Comparison of ENCODE assay signal across 8 cellular contexts in the genomic region with DNA sequence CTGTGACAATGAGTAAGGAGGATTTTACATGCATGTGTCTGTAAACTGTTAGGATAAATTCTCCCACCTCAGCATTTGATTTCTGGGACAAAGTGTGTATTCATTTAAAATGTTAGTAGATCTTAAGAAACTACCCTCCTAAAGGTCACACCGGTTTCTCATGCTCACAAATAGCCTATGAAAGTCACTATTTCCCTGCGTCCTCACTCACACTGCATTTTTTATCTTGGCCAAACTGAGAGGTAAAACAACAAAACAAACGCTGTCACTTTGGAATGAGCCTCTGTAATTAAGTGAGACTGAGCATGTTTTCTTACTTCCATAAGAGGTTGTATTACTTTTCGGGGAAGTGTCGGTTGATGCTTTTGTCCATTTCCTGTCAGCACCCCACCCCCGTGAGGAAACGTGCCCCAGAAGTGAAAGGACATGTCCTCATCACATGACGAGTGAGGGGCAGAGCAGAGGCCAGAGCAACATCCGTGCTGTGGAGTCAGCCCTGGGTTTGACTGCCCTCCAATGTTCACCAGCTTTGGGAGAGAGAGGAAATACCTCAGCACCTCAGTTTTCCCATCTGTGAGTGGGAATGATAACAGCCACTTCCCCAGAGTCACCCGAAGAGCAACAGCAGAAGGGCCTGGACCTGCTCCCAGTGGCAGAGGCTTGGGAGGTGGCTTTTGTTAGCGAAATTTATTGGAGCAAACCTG. TPM values are rescaled to one million over a fixed set of nuclear protein-coding genes. Genes with fewer than 3 reads are reported as not detected.
DNase-seq lines count a peak whose midpoint lies in the region; ATAC-seq and TF ChIP-seq lines count a peak whose summit lies in the region.

No MANE protein-coding gene starts in this region.

- H3K27ac Mint-ChIP-seq in activated T-helper 17 cell treated with anti-CD3 and anti-CD28 coated beads, Interleukin-2, amount 50 U/mL, for 72 hours = peak overlapping the region; percentile 98
- no peak overlapping the region for H3K27ac Mint-ChIP-seq in neural progenitor cell

- peaks cover 76% of the 10 kb centered on the region for H3K36me3 Mint-ChIP-seq in activated T-helper 17 cell treated with anti-CD3 and anti-CD28 coated beads, Interleukin-2, amount 50 U/mL, for 72 hours (ENCODE audit: low read depth)
- peaks cover 10% of the 10 kb centered on the region for H3K36me3 Mint-ChIP-seq in neural progenitor cell

- no peaks in the 10 kb centered on the region for H3K9me2 ChIP-seq in Karpas-422 (replicated peaks; ENCODE audit: insufficient read depth, low read length)

- H3K4me3 Mint-ChIP-seq in activated T-helper 17 cell treated with anti-CD3 and anti-CD28 coated beads, Interleukin-2, amount 50 U/mL, for 72 hours = peak overlapping the region; percentile 99
- H3K4me3 Mint-ChIP-seq in neural progenitor cell = no peak overlapping the region

- H3K4me3 ChIP-seq in Karpas-422 (ENCODE audit: low read length) (peak overlapping the region; percentile 46), right atrium auricular region (peak overlapping the region in 1 of 2 donors; percentile 5), neural progenitor cell (no peak overlapping the region)

- H3K9me3 ChIP-seq in Karpas-422 (ENCODE audit: low read length) (no peaks in the 10 kb centered on the region), right atrium auricular region (no peaks in the 10 kb centered on the region), neural progenitor cell (ENCODE audit: low read depth) (no peaks in the 10 kb centered on the region)

- peaks cover 48% of the 10 kb centered on the region for H3K4me1 Mint-ChIP-seq in activated T-helper 17 cell treated with anti-CD3 and anti-CD28 coated beads, Interleukin-2, amount 50 U/mL, for 72 hours
- peaks cover 63% of the 10 kb centered on the region for H3K4me1 Mint-ChIP-seq in neural progenitor cell

- H2AFZ ChIP-seq in Karpas-422 (ENCODE audit: low read length) (no peak overlapping the region), neural progenitor cell (replicated peaks) (no peak overlapping the region)

- no peaks in the 10 kb centered on the region for H3K36me3 ChIP-seq in Karpas-422 (ENCODE audit: insufficient read depth, low read length)
- H3K36me3 ChIP-seq in right atrium auricular region = no peaks in the 10 kb centered on the region
- H3K36me3 ChIP-seq in neural progenitor cell = no peaks in the 10 kb centered on the region

- no peaks in the 10 kb centered on the region for H3K9me3 Mint-ChIP-seq in activated T-helper 17 cell treated with anti-CD3 and anti-CD28 coated beads, Interleukin-2, amount 50 U/mL, for 72 hours
- no peaks in the 10 kb centered on the region for H3K9me3 Mint-ChIP-seq in neural progenitor cell

- H3K79me2 ChIP-seq in Karpas-422 (ENCODE audit: low read length) = peaks cover 68% of the 10 kb centered on the region
- H3K79me2 ChIP-seq in neural progenitor cell (ENCODE audit: low read depth) = no peaks in the 10 kb centered on the region

- H3K27me3 ChIP-seq in Karpas-422 (ENCODE audit: low read length) (no peaks in the 10 kb centered on the region), right atrium auricular region (no peaks in the 10 kb centered on the region), neural progenitor cell (peaks cover 19% of the 10 kb centered on the region)

- H4K20me1 ChIP-seq in Karpas-422 (ENCODE audit: insufficient read depth, low read depth, low read length) (no peaks in the 10 kb centered on the region), neural progenitor cell (ENCODE audit: low read depth) (no peaks in the 10 kb centered on the region)

- H3K27me3 Mint-ChIP-seq in activated T-helper 17 cell treated with anti-CD3 and anti-CD28 coated beads, Interleukin-2, amount 50 U/mL, for 72 hours = no peaks in the 10 kb centered on the region
- H3K27me3 Mint-ChIP-seq in neural progenitor cell (ENCODE audit: insufficient read depth, low read depth) = peaks cover 6% of the 10 kb centered on the region

- DNase-seq in GM03348 (ENCODE audit: low spot score) (peak; percentile 41), Karpas-422 (peak; percentile 77), right atrium auricular region (ENCODE audit: low spot score) (peak; percentile 92), neural progenitor cell (ENCODE audit: low spot score) (no peak), SW 1271 (lab: John Stamatoyannopoulos, UW) (no peak)
- peak; percentile 60 to 61 for DNase-seq in stimulated activated CD4-positive, alpha-beta T cell treated with anti-CD3 and anti-CD28 coated beads, Interleukin-2, amount 100 ng/mL, for 24 hours

- peaks cover 20% of the 10 kb centered on the region for H3F3A ChIP-seq in neural progenitor cell (ENCODE audit: low read depth)

- H3K9ac ChIP-seq in Karpas-422 (ENCODE audit: low read length) = peak overlapping the region; percentile 93
- H3K9ac ChIP-seq in neural progenitor cell = no peak overlapping the region

- ATAC-seq in GM21529 (IDR thresholded peaks at IDR 0.05; ENCODE audit: unreplicated experiment) = peak; percentile 49
- peak; percentile 13 for ATAC-seq in activated T-helper 17 cell treated with anti-CD3 and anti-CD28 coated beads, Interleukin-2, amount 50 U/mL, for 72 hours (replicated peaks)

- peaks cover 76% of the 10 kb centered on the region for H3K4me1 ChIP-seq in Karpas-422 (ENCODE audit: low read length)
- H3K4me1 ChIP-seq in right atrium auricular region = peaks cover 0 to 94% of the 10 kb centered on the region in 2 donors
- peaks cover 34% of the 10 kb centered on the region for H3K4me1 ChIP-seq in neural progenitor cell

- H3K27ac ChIP-seq in Karpas-422 (ENCODE audit: low read length) (peak overlapping the region; percentile 80), right atrium auricular region (peak overlapping the region; percentile 92 to 99), neural progenitor cell (no peak overlapping the region)

- TF ChIP-seq CTCF in right atrium auricular region (IDR thresholded peaks at IDR 0.05) = peak in 1 of 2 donors; percentile 35
- no peak for TF ChIP-seq CTCF in neural progenitor cell (IDR thresholded peaks at IDR 0.05)

- H3K4me2 ChIP-seq in Karpas-422 (ENCODE audit: low read depth, low read length, poor library complexity, severe bottlenecking) (peak overlapping the region; percentile 86), neural progenitor cell (no peak overlapping the region)

RNA-seq across cellular contexts. Expression of gene GYPC, which starts 3.1 kb away (rescaled TPM):
- total RNA-seq in Karpas-422 (2014; rRNA removed; shearing (Covaris generic); ENCODE audit: low replicate concordance) = 156 and 251 TPM in 2 replicates
- total RNA-seq in activated T-helper 17 cell treated with anti-CD3 and anti-CD28 coated beads, Interleukin-2, amount 50 U/mL, for 72 hours = 100 to 1,000 TPM; 115 to 123 TPM
- total RNA-seq in right atrium auricular region = 10 to 100 TPM; 53.8 to 74.9 TPM
- total RNA-seq in neural progenitor cell (ENCODE audit: low replicate concordance) = 3.4 and 9.1 TPM in 2 replicates

Comparison
In these comparisons a context has a peak if more than half of its experiments do, and no peak if none do; other contexts are left out.
1. DNase-seq: peak in GM03348 (single experiment), Karpas-422 (single experiment), right atrium auricular region (single experiment) and stimulated activated CD4-positive, alpha-beta T cell treated with anti-CD3 and anti-CD28 coated beads, Interleukin-2, amount 100 ng/mL, for 24 hours (2 of 2); none in neural progenitor cell (single experiment) and SW 1271 (0 of 2).